19 cellular contexts compared by ENCODE assay signal in the genomic region with DNA sequence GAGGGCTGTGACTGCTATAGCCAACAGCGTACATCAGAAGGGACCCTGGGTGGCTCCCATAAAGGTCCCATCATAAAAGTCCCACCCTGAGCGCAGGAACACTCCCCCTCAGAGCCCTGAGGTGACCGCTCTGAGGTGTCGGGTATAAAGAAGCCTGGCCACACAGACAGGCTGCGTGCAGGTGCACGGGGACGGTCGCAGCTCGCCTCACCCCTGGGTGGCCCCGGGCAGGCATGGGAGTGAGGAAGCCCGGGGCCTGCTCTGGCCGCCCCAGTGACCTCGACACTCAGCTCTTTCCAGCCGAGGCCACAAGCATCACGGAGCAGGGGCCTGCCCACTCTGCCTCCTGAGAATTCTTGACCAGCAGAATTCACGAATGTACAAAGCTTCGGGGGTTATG.
"Had no signal": no experiment of that assay in that cellular context is flagged by ENCODE, and none has a peak within 500 bp of the region (broad histone marks: within the 10 kb centered on the region; RNA-seq: fewer than 3 reads in every experiment).

No MANE protein-coding gene starts in this region.

- H3K27me3 ChIP-seq: brain microvascular endothelial cell, cardiac muscle cell had no signal

- H3K27ac Mint-ChIP-seq: activated CD8-positive, alpha-beta T cell treated with anti-CD3 and anti-CD28 coated beads, Interleukin-2, amount 10 ng/mL, durations not matched to agents 7 days and 5 days had no signal

- H3K4me3 ChIP-seq: cardiac muscle cell had no signal

- DNase-seq: activated CD4-positive, alpha-beta T cell treated with anti-CD3 and anti-CD28 coated beads for 4 hours; activated CD8-positive, alpha-beta T cell treated with anti-CD3 and anti-CD28 coated beads, Interleukin-2, amount 10 ng/mL, durations not matched to agents 7 days and 5 days; activated gamma-delta T cell; activated T-cell treated with anti-CD3 and anti-CD28 coated beads, Interleukin-2, amount 50 U/mL, for 24 hours; brain microvascular endothelial cell; Karpas-422; NCI-H1105 treated with DMSO at 0.1 percent for 48 hours; NCI-H1436 treated with DMSO at 0.1 percent for 48 hours; NCI-H187; NCI-H2081; NCI-H2171 treated with DMSO at 0.1 percent for 48 hours; NCI-H226; NCI-H526; NCI-H82; SIG-M5 had no signal

- FAIRE-seq: colon had no signal

- H3K27me3 Mint-ChIP-seq: activated T-cell treated with anti-CD3 and anti-CD28 coated beads, Interleukin-2, amount 50 U/mL, for 24 hours had no signal

- H3K36me3 ChIP-seq: brain microvascular endothelial cell, cardiac muscle cell had no signal

- ATAC-seq: activated CD4-positive, CD25-positive, alpha-beta regulatory T cell treated with anti-CD3 and anti-CD28 coated beads, Interleukin-2, amount 50 U/mL, for 24 hours; activated CD8-positive, alpha-beta T cell treated with anti-CD3 and anti-CD28 coated beads, Interleukin-2, amount 10 ng/mL, durations not matched to agents 7 days and 5 days; activated naive CD4-positive, alpha-beta T cell treated with anti-CD3 and anti-CD28 coated beads, Interleukin-2, amount 50 U/mL, for 72 hours had no signal

- H3K27ac ChIP-seq: brain microvascular endothelial cell, cardiac muscle cell had no signal

- H3K4me3 Mint-ChIP-seq: activated CD8-positive, alpha-beta T cell treated with anti-CD3 and anti-CD28 coated beads, Interleukin-2, amount 10 ng/mL, durations not matched to agents 7 days and 5 days; activated T-cell treated with anti-CD3 and anti-CD28 coated beads, Interleukin-2, amount 50 U/mL, for 24 hours had no signal
